Comparison of ENCODE assay signal across 8 cellular contexts in genomic region chr19:11578342-11579142, GRCh38. TPM values are rescaled to one million over a fixed set of nuclear protein-coding genes. Genes with fewer than 3 reads are reported as not detected.
DNase-seq lines count a peak whose midpoint lies in the region; ATAC-seq and TF ChIP-seq lines count a peak whose summit lies in the region.

No MANE protein-coding gene starts in this region.

- no peaks in the 10 kb centered on the region for H3K27me3 Mint-ChIP-seq in central memory CD8-positive, alpha-beta T cell
- no peaks in the 10 kb centered on the region for H3K27me3 Mint-ChIP-seq in memory B cell

- no peak for TF ChIP-seq CTCF in tibial artery (IDR thresholded peaks at IDR 0.05)

- no peak overlapping the region for H3K27ac ChIP-seq in tibial artery

- no peaks in the 10 kb centered on the region for H3K36me3 ChIP-seq in tibial artery

- H3K27me3 ChIP-seq in tibial artery = peaks cover 0 to 18% of the 10 kb centered on the region in 2 donors

- peaks cover 13% of the 10 kb centered on the region for H3K4me1 Mint-ChIP-seq in central memory CD8-positive, alpha-beta T cell
- H3K4me1 Mint-ChIP-seq in memory B cell = peaks cover 44% of the 10 kb centered on the region

- peak; percentile 6 for DNase-seq in DMS53 treated with DMSO at 0.1 percent for 48 hours (lab: John Stamatoyannopoulos, UW; ENCODE audit: unreplicated experiment)
- peak; percentile 48 for DNase-seq in SK-N-DZ (ENCODE audit: low spot score)
- DNase-seq in central memory CD8-positive, alpha-beta T cell (ENCODE audit: low spot score in 2 of 2) = no peak
- DNase-seq in memory B cell (ENCODE audit: low spot score in 2 of 2) = peak in 1 of 2 donors; percentile 49
- peak; percentile 65 to 80 for DNase-seq in tibial artery
- no peak for DNase-seq in HPDE6-E6E7 (ENCODE audit: extremely low spot score)
- no peak for DNase-seq in posterior vena cava (ENCODE audit: low spot score)

- no peak overlapping the region for H3K27ac Mint-ChIP-seq in central memory CD8-positive, alpha-beta T cell (ENCODE audit: low read depth)
- H3K27ac Mint-ChIP-seq in memory B cell = peak overlapping the region; percentile 94

- H3K4me3 Mint-ChIP-seq in central memory CD8-positive, alpha-beta T cell = peak overlapping the region; percentile 80
- H3K4me3 Mint-ChIP-seq in memory B cell = peak overlapping the region; percentile 92

- peaks cover 0 to 18% (median 8%) of the 10 kb centered on the region in 4 donors for H3K4me1 ChIP-seq in tibial artery

- intact Hi-C loops in tibial artery (cut with DNase I; ENCODE audit: low total_unique reads) (no loop called here), posterior vena cava (cut with DNase I) (no loop called here)

- peak; percentile 52 for ATAC-seq in central memory CD8-positive, alpha-beta T cell (replicated peaks; ENCODE audit: extremely low read depth, poor library complexity, severe bottlenecking)
- ATAC-seq in memory B cell (ENCODE audit: low read depth) (peak; percentile 44), GM18870 (IDR thresholded peaks at IDR 0.05; ENCODE audit: unreplicated experiment) (no peak)

- H3K4me3 ChIP-seq in tibial artery = peak overlapping the region; percentile 24 to 45

- no peaks in the 10 kb centered on the region for H3K9me3 Mint-ChIP-seq in central memory CD8-positive, alpha-beta T cell
- peaks cover 1% of the 10 kb centered on the region for H3K9me3 Mint-ChIP-seq in memory B cell

- H3K9me3 ChIP-seq in tibial artery = no peaks in the 10 kb centered on the region

- peaks cover 4% of the 10 kb centered on the region for H3K36me3 Mint-ChIP-seq in central memory CD8-positive, alpha-beta T cell (ENCODE audit: insufficient read depth)
- peaks cover 12% of the 10 kb centered on the region for H3K36me3 Mint-ChIP-seq in memory B cell

RNA-seq across cellular contexts. Expression of gene ACP5, which starts 1.1 kb away (rescaled TPM):
- 4.1 and 6.8 TPM in 2 replicates for polyA plus RNA-seq in SK-N-DZ (2014; cell fraction: cytosol; rRNA removed)
- 3.3 and 5.2 TPM in 2 replicates for polyA plus RNA-seq in SK-N-DZ (2014; cell fraction: nucleus; rRNA removed)
- 1 to 10 TPM; 5.5 to 8.4 TPM for total RNA-seq in posterior vena cava

RNA-seq across cellular contexts. Expression of gene ZNF627, which starts 18.7 kb away (rescaled TPM):
- polyA plus RNA-seq in SK-N-DZ (2014; cell fraction: cytosol; rRNA removed) = 16.6 and 21.0 TPM in 2 replicates
- polyA plus RNA-seq in SK-N-DZ (2014; cell fraction: nucleus; rRNA removed) = 10.4 and 17.8 TPM in 2 replicates
- 1 to 10 TPM; 8.5 to 8.8 TPM for total RNA-seq in posterior vena cava

RNA-seq across cellular contexts. Expression of gene ELOF1, which starts 19.5 kb away (rescaled TPM):
- 50.5 and 52.7 TPM in 2 replicates for polyA plus RNA-seq in SK-N-DZ (2014; cell fraction: cytosol; rRNA removed)
- polyA plus RNA-seq in SK-N-DZ (2014; cell fraction: nucleus; rRNA removed) = 21.0 and 27.4 TPM in 2 replicates
- 10 to 100 TPM; 23.2 to 36.9 TPM for total RNA-seq in posterior vena cava

RNA-seq across cellular contexts. Expression of gene CNN1, which starts 39.9 kb away (rescaled TPM):
- polyA plus RNA-seq in SK-N-DZ (2014; cell fraction: cytosol; rRNA removed) = 10.9 and 22.8 TPM in 2 replicates
- polyA plus RNA-seq in SK-N-DZ (2014; cell fraction: nucleus; rRNA removed) = 4.8 and 10.8 TPM in 2 replicates
- total RNA-seq in posterior vena cava = 1,000 to 10,000 TPM; 1,163 to 1,588 TPM

RNA-seq across cellular contexts. Expression of gene ECSIT, which starts 49.6 kb away (rescaled TPM):
- polyA plus RNA-seq in SK-N-DZ (2014; cell fraction: cytosol; rRNA removed) = 80.7 and 86.5 TPM in 2 replicates
- 105 and 118 TPM in 2 replicates for polyA plus RNA-seq in SK-N-DZ (2014; cell fraction: nucleus; rRNA removed)
- total RNA-seq in posterior vena cava = 10 to 100 TPM; 27.9 TPM

Comparison
In these comparisons a context has a peak if more than half of its experiments do, and no peak if none do; other contexts are left out.
1. DNase-seq: peak in DMS53 treated with DMSO at 0.1 percent for 48 hours (single experiment), SK-N-DZ (single experiment) and tibial artery (2 of 2); none in central memory CD8-positive, alpha-beta T cell (0 of 2), HPDE6-E6E7 (single experiment) and posterior vena cava (single experiment).